ENCODE assay signal across 12 cellular contexts in the genomic region with DNA sequence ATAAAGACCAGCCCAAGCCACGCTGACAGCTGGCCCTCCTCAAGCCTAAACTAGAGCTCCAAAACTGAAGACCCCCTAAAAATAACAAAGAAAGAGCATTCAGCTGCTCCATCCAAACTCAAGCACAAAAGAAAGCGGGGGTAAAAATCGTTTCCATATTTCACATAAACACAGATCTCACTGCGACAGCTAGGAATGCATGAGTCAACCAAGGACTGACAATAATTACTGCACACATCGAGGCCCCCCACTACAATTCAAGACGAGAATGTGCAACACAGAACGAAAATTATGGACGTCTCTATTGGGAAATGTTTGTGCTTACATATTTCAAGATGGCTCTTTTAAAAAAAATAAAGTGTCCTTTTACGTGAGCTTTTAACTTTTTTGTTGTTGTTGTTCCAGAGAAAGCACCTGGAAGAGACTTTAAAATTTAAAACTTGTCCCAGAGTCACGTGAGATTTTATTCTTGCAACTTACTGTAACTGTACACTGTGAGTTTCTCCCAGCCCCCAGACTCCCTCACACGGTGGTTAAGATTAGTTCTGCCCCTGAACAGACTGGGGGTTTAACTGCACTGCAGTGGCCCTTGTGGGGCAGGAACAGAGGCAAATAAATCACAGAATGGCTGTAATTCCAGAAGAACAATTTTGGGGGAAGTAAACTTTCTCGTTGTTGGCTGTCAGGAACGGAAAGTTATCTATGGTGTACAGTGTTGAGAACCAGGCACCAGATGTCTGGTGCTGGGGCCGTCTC. TPM values are rescaled to one million over a fixed set of nuclear protein-coding genes. Genes with fewer than 3 reads are reported as not detected.
DNase-seq lines count a peak whose midpoint lies in the region; TF ChIP-seq lines count a peak whose summit lies in the region.
"Had no signal": no experiment of that assay in that cellular context is flagged by ENCODE, and none has a peak within 500 bp of the region (broad histone marks: within the 10 kb centered on the region; RNA-seq: fewer than 3 reads in every experiment).

No MANE protein-coding gene starts in this region.

- H3K36me3 ChIP-seq in cardiac muscle cell (no peaks in the 10 kb centered on the region), vagina (no peaks in the 10 kb centered on the region)

- H3K4me3 ChIP-seq in cardiac muscle cell (no peak overlapping the region), vagina (peak overlapping the region in 1 of 2 donors; percentile 11)

- TF ChIP-seq CTCF in cardiac muscle cell (IDR thresholded peaks at IDR 0.05; ENCODE audit: low read depth, low read length) (no peak), nephron (IDR thresholded peaks at IDR 0.05; ENCODE audit: unreplicated experiment in 3 of 3) (no peak), vagina (IDR thresholded peaks at IDR 0.05) (no peak)

- H3K27me3 ChIP-seq in cardiac muscle cell: no peaks in the 10 kb centered on the region
- no peaks in the 10 kb centered on the region for H3K27me3 ChIP-seq in vagina

- peaks cover 69% of the 10 kb centered on the region for H3K4me1 Mint-ChIP-seq in nephron
- H3K4me1 Mint-ChIP-seq in activated T-cell treated with anti-CD3 and anti-CD28 coated beads, Interleukin-2, amount 50 U/mL, for 24 hours (ENCODE audit: low read depth): no peaks in the 10 kb centered on the region

- DNase-seq in cardiac muscle cell (ENCODE audit: low read depth in 1 of 2, low spot score in 1 of 2): peak in 1 of 2 donors; percentile 62
- DNase-seq in cardiac septum (ENCODE audit: low spot score): no peak
- DNase-seq in dermis blood vessel endothelial cell: peak; percentile 74
- no peak for DNase-seq in vagina (ENCODE audit: extremely low spot score in 2 of 2)
- DNase-seq in activated T-cell treated with anti-CD3 and anti-CD28 coated beads, Interleukin-2, amount 50 U/mL, for 24 hours: no peak
- no peak for DNase-seq in germinal center (ENCODE audit: low spot score)
- no peak for DNase-seq in HUDEP-2 (lab: John Stamatoyannopoulos, UW; ENCODE audit: unreplicated experiment in 76 of 76)
- DNase-seq: activated T-cell treated with anti-CD3 and anti-CD28 coated beads, Interleukin-2, amount 50 U/mL, for 48 hours; NCI-H1105; nucleus accumbens had no signal

- peaks cover 20% of the 10 kb centered on the region for H3K4me1 ChIP-seq in cardiac muscle cell (ENCODE audit: low read depth)
- H3K4me1 ChIP-seq in vagina: peaks cover 24% of the 10 kb centered on the region

- peak overlapping the region; percentile 53 to 76 (median 68) for H3K4me3 Mint-ChIP-seq in nephron
- H3K4me3 Mint-ChIP-seq in activated T-cell treated with anti-CD3 and anti-CD28 coated beads, Interleukin-2, amount 50 U/mL, for 24 hours: no peak overlapping the region
- H3K4me3 Mint-ChIP-seq: dendritic cell treated with granulocyte-macrophage colony-stimulating factor and Interleukin-4, amounts not matched to agents 40 ng/mL and 50 ng/mL, for 4 days had no signal

- H3K27me3 Mint-ChIP-seq in nephron (ENCODE audit: low read depth): no peaks in the 10 kb centered on the region
- H3K27me3 Mint-ChIP-seq in activated T-cell treated with anti-CD3 and anti-CD28 coated beads, Interleukin-2, amount 50 U/mL, for 24 hours: no peaks in the 10 kb centered on the region
- H3K27me3 Mint-ChIP-seq: dendritic cell treated with granulocyte-macrophage colony-stimulating factor and Interleukin-4, amounts not matched to agents 40 ng/mL and 50 ng/mL, for 4 days had no signal

- no peak for TF ChIP-seq POLR2A in vagina (IDR thresholded peaks at IDR 0.05)

- intact Hi-C loops in cardiac septum (cut with DNase I): no loop called here
- intact Hi-C loops in vagina (cut with DNase I): no loop called here

- no peaks in the 10 kb centered on the region for H3K9me3 Mint-ChIP-seq in nephron
- H3K9me3 Mint-ChIP-seq in activated T-cell treated with anti-CD3 and anti-CD28 coated beads, Interleukin-2, amount 50 U/mL, for 24 hours: no peaks in the 10 kb centered on the region
- H3K9me3 Mint-ChIP-seq: dendritic cell treated with granulocyte-macrophage colony-stimulating factor and Interleukin-4, amounts not matched to agents 40 ng/mL and 50 ng/mL, for 4 days had no signal

- peak overlapping the region; percentile 39 for H3K27ac ChIP-seq in cardiac muscle cell
- H3K27ac ChIP-seq in vagina: peak overlapping the region; percentile 46

- H3K27ac Mint-ChIP-seq in nephron: peak overlapping the region; percentile 94 to 98 (median 94)
- no peak overlapping the region for H3K27ac Mint-ChIP-seq in activated T-cell treated with anti-CD3 and anti-CD28 coated beads, Interleukin-2, amount 50 U/mL, for 24 hours
- H3K27ac Mint-ChIP-seq: dendritic cell treated with granulocyte-macrophage colony-stimulating factor and Interleukin-4, amounts not matched to agents 40 ng/mL and 50 ng/mL, for 4 days had no signal

- H3K36me3 Mint-ChIP-seq in nephron (ENCODE audit: low read depth): peaks cover 17% of the 10 kb centered on the region
- H3K36me3 Mint-ChIP-seq in activated T-cell treated with anti-CD3 and anti-CD28 coated beads, Interleukin-2, amount 50 U/mL, for 24 hours (ENCODE audit: low read depth): no peaks in the 10 kb centered on the region

- H3K9me3 ChIP-seq in cardiac muscle cell (ENCODE audit: low read depth): no peaks in the 10 kb centered on the region
- H3K9me3 ChIP-seq in vagina: no peaks in the 10 kb centered on the region

RNA-seq across cellular contexts. Expression of a gene that starts 30.9 kb away (rescaled TPM):
- 3.8 and 4.4 TPM in 2 replicates for total RNA-seq in cardiac muscle cell
- 4.7 and 8.4 TPM in 2 replicates for polyA plus RNA-seq in cardiac muscle cell
- 34.4 TPM for total RNA-seq in cardiac septum
- total RNA-seq in dermis blood vessel endothelial cell: 12.1 and 15.5 TPM in 2 replicates
- 7.4 TPM for total RNA-seq in vagina
